ENCODE assay signal across 1 cellular context in the genomic region with DNA sequence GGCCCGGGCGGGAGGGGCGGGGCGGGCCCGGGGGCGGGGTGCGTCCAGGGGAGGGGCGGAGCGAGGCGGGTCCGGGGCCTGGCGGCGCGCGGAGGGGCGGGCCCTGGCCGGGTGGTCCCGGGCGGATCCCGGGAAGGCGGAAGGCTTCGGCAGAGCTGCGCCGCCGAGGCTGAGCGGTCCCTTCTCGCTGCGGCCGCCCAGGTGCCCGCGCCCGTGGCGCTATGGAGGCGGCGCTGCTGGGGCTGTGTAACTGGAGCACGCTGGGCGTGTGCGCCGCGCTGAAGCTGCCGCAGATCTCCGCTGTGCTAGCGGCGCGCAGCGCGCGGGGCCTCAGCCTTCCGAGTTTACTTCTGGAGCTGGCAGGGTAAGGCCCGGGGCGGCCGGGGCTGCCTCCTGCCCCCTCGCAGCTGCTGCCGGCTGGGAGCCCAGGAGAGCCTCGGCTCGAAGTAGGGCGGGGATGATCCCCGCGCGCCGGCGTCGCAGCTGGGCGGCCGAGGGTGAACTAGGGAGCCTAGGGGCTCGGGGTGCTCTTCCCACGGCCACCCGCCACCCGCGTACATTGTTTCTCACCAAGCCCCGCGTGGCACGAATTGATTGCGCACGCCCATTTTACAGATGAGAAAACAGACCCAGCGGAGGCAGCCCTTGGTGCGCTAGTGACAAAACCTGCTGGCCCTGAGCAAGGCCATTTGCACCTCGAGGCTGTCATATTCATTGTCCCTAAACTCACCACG.
TF ChIP-seq lines count a peak whose summit lies in the region.

A gene (plus strand): TSS at position 142 of the 734 bp plus-strand sequence. CDS start 80 bp downstream, at position 222.

TF ChIP-seq in K562, 482 proteins besides CTCF, POLR2A, EP300 and RAD21 (continued from another document and continues in another):
- TF ChIP-seq, protein P1, sequence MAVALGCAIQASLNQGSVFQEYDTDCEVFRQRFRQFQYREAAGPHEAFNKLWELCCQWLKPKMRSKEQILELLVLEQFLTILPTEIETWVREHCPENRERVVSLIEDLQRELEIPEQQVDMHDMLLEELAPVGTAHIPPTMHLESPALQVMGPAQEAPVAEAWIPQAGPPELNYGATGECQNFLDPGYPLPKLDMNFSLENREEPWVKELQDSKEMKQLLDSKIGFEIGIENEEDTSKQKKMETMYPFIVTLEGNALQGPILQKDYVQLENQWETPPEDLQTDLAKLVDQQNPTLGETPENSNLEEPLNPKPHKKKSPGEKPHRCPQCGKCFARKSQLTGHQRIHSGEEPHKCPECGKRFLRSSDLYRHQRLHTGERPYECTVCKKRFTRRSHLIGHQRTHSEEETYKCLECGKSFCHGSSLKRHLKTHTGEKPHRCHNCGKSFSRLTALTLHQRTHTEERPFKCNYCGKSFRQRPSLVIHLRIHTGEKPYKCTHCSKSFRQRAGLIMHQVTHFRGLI (CRISPR knock-in tag; IDR thresholded peaks at IDR 0.05) = no peak
- TF ChIP-seq, protein P2, sequence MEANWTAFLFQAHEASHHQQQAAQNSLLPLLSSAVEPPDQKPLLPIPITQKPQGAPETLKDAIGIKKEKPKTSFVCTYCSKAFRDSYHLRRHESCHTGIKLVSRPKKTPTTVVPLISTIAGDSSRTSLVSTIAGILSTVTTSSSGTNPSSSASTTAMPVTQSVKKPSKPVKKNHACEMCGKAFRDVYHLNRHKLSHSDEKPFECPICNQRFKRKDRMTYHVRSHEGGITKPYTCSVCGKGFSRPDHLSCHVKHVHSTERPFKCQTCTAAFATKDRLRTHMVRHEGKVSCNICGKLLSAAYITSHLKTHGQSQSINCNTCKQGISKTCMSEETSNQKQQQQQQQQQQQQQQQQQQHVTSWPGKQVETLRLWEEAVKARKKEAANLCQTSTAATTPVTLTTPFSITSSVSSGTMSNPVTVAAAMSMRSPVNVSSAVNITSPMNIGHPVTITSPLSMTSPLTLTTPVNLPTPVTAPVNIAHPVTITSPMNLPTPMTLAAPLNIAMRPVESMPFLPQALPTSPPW (CRISPR knock-in tag; IDR thresholded peaks at IDR 0.05) = peak; percentile 73
- TF ChIP-seq HDGF (IDR thresholded peaks at IDR 0.05) (no peak), FOSL1 (tag; conservative IDR thresholded peaks at IDR 0.05) (no peak), BHLHE40 (IDR thresholded peaks at IDR 0.05; ENCODE audit: low read length) (0 out of 2 replicates have a peak, but pooled peaks have one; percentile 15), ZFX (CRISPR knock-in tag; IDR thresholded peaks at IDR 0.05) (peak; percentile 86), TCFL5 (CRISPR knock-in tag; conservative IDR thresholded peaks at IDR 0.05) (no peak), NELFE (IDR thresholded peaks at IDR 0.05; ENCODE audit: insufficient read depth, insufficient read length) (no peak), PRMT5 (CRISPR knock-in tag; IDR thresholded peaks at IDR 0.05) (no peak), PHB (CRISPR knock-in tag; IDR thresholded peaks at IDR 0.05) (no peak), HDAC3 (IDR thresholded peaks at IDR 0.05; ENCODE audit: borderline replicate concordance, partially characterized antibody) (no peak), ZSCAN29 (IDR thresholded peaks at IDR 0.05) (no peak), SP1 (CRISPR knock-in tag; IDR thresholded peaks at IDR 0.05) (peak; percentile 35; the same call in 1 of the 2 replicates), NR4A1 (CRISPR knock-in tag; IDR thresholded peaks at IDR 0.05) (peak; percentile 91; the same call in 1 of the 2 replicates), NR4A1 (tag; IDR thresholded peaks at IDR 0.05) (0 out of 2 replicates have a peak, but pooled peaks have one; percentile 41), SMARCA5 (IDR thresholded peaks at IDR 0.05) (peak; percentile 68; the same call in 1 of the 2 replicates), KAT2B (IDR thresholded peaks at IDR 0.05; ENCODE audit: low read depth, low read length) (no peak), RHOXF2B (CRISPR knock-in tag; conservative IDR thresholded peaks at IDR 0.05) (no peak), CHD1 (IDR thresholded peaks at IDR 0.05; ENCODE audit: low read length) (peak; percentile 39), ATF7 (IDR thresholded peaks at IDR 0.05) (peak; percentile 52; the same call in 1 of the 2 replicates), GATAD2B (IDR thresholded peaks at IDR 0.05; ENCODE audit: borderline replicate concordance) (peak; percentile 50; the same call in 1 of the 2 replicates), SRSF3 (IDR thresholded peaks at IDR 0.05; ENCODE audit: insufficient read depth, low read length) (no peak), PHF20 (IDR thresholded peaks at IDR 0.05; ENCODE audit: partially characterized antibody) (peak; percentile 44), MYC (IDR thresholded peaks at IDR 0.05; ENCODE audit: low read depth, low read length) (peak; percentile 74; the same call in 1 of the 2 replicates), MYC (CRISPR knock-in tag; IDR thresholded peaks at IDR 0.05; ENCODE audit: borderline replicate concordance, low read depth) (no peak), ZNF263 (CRISPR knock-in tag; IDR thresholded peaks at IDR 0.05; ENCODE audit: borderline replicate concordance) (peak; percentile 18; the same call in 1 of the 2 replicates), ZNF12 (CRISPR knock-in tag; IDR thresholded peaks at IDR 0.05) (0 out of 2 replicates have a peak, but pooled peaks have one; percentile 61)
- TF ChIP-seq, protein P3, sequence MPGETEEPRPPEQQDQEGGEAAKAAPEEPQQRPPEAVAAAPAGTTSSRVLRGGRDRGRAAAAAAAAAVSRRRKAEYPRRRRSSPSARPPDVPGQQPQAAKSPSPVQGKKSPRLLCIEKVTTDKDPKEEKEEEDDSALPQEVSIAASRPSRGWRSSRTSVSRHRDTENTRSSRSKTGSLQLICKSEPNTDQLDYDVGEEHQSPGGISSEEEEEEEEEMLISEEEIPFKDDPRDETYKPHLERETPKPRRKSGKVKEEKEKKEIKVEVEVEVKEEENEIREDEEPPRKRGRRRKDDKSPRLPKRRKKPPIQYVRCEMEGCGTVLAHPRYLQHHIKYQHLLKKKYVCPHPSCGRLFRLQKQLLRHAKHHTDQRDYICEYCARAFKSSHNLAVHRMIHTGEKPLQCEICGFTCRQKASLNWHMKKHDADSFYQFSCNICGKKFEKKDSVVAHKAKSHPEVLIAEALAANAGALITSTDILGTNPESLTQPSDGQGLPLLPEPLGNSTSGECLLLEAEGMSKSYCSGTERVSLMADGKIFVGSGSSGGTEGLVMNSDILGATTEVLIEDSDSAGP (CRISPR knock-in tag; IDR thresholded peaks at IDR 0.05) = no peak
- TF ChIP-seq, protein P4, sequence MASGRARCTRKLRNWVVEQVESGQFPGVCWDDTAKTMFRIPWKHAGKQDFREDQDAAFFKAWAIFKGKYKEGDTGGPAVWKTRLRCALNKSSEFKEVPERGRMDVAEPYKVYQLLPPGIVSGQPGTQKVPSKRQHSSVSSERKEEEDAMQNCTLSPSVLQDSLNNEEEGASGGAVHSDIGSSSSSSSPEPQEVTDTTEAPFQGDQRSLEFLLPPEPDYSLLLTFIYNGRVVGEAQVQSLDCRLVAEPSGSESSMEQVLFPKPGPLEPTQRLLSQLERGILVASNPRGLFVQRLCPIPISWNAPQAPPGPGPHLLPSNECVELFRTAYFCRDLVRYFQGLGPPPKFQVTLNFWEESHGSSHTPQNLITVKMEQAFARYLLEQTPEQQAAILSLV (tag; IDR thresholded peaks at IDR 0.05) = no peak
- TF ChIP-seq, protein P5, sequence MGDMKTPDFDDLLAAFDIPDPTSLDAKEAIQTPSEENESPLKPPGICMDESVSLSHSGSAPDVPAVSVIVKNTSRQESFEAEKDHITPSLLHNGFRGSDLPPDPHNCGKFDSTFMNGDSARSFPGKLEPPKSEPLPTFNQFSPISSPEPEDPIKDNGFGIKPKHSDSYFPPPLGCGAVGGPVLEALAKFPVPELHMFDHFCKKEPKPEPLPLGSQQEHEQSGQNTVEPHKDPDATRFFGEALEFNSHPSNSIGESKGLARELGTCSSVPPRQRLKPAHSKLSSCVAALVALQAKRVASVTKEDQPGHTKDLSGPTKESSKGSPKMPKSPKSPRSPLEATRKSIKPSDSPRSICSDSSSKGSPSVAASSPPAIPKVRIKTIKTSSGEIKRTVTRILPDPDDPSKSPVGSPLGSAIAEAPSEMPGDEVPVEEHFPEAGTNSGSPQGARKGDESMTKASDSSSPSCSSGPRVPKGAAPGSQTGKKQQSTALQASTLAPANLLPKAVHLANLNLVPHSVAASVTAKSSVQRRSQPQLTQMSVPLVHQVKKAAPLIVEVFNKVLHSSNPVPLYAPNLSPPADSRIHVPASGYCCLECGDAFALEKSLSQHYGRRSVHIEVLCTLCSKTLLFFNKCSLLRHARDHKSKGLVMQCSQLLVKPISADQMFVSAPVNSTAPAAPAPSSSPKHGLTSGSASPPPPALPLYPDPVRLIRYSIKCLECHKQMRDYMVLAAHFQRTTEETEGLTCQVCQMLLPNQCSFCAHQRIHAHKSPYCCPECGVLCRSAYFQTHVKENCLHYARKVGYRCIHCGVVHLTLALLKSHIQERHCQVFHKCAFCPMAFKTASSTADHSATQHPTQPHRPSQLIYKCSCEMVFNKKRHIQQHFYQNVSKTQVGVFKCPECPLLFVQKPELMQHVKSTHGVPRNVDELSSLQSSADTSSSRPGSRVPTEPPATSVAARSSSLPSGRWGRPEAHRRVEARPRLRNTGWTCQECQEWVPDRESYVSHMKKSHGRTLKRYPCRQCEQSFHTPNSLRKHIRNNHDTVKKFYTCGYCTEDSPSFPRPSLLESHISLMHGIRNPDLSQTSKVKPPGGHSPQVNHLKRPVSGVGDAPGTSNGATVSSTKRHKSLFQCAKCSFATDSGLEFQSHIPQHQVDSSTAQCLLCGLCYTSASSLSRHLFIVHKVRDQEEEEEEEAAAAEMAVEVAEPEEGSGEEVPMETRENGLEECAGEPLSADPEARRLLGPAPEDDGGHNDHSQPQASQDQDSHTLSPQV (IDR thresholded peaks at IDR 0.05) = 0 out of 2 replicates have a peak, but pooled peaks have one; percentile 22
- TF ChIP-seq, protein P6, sequence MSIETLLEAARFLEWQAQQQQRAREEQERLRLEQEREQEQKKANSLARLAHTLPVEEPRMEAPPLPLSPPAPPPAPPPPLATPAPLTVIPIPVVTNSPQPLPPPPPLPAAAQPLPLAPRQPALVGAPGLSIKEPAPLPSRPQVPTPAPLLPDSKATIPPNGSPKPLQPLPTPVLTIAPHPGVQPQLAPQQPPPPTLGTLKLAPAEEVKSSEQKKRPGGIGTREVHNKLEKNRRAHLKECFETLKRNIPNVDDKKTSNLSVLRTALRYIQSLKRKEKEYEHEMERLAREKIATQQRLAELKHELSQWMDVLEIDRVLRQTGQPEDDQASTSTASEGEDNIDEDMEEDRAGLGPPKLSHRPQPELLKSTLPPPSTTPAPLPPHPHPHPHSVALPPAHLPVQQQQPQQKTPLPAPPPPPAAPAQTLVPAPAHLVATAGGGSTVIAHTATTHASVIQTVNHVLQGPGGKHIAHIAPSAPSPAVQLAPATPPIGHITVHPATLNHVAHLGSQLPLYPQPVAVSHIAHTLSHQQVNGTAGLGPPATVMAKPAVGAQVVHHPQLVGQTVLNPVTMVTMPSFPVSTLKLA (conservative IDR thresholded peaks at IDR 0.05) = peak; percentile 13 to 57; a peak in 2 of 4 replicates
- TF ChIP-seq, protein P7, sequence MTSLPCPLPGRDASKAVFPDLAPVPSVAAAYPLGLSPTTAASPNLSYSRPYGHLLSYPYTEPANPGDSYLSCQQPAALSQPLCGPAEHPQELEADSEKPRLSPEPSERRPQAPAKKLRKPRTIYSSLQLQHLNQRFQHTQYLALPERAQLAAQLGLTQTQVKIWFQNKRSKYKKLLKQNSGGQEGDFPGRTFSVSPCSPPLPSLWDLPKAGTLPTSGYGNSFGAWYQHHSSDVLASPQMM (CRISPR knock-in tag; IDR thresholded peaks at IDR 0.05) = no peak
- TF ChIP-seq, protein P8, sequence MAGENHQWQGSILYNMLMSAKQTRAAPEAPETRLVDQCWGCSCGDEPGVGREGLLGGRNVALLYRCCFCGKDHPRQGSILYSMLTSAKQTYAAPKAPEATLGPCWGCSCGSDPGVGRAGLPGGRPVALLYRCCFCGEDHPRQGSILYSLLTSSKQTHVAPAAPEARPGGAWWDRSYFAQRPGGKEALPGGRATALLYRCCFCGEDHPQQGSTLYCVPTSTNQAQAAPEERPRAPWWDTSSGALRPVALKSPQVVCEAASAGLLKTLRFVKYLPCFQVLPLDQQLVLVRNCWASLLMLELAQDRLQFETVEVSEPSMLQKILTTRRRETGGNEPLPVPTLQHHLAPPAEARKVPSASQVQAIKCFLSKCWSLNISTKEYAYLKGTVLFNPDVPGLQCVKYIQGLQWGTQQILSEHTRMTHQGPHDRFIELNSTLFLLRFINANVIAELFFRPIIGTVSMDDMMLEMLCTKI (IDR thresholded peaks at IDR 0.05; ENCODE audit: partially characterized antibody) = no peak
- TF ChIP-seq, protein P9, sequence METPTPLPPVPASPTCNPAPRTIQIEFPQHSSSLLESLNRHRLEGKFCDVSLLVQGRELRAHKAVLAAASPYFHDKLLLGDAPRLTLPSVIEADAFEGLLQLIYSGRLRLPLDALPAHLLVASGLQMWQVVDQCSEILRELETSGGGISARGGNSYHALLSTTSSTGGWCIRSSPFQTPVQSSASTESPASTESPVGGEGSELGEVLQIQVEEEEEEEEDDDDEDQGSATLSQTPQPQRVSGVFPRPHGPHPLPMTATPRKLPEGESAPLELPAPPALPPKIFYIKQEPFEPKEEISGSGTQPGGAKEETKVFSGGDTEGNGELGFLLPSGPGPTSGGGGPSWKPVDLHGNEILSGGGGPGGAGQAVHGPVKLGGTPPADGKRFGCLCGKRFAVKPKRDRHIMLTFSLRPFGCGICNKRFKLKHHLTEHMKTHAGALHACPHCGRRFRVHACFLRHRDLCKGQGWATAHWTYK (CRISPR knock-in tag; IDR thresholded peaks at IDR 0.05) = no peak
- TF ChIP-seq, protein P10, sequence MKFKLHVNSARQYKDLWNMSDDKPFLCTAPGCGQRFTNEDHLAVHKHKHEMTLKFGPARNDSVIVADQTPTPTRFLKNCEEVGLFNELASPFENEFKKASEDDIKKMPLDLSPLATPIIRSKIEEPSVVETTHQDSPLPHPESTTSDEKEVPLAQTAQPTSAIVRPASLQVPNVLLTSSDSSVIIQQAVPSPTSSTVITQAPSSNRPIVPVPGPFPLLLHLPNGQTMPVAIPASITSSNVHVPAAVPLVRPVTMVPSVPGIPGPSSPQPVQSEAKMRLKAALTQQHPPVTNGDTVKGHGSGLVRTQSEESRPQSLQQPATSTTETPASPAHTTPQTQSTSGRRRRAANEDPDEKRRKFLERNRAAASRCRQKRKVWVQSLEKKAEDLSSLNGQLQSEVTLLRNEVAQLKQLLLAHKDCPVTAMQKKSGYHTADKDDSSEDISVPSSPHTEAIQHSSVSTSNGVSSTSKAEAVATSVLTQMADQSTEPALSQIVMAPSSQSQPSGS (CRISPR knock-in tag; IDR thresholded peaks at IDR 0.05) = no peak
- TF ChIP-seq, protein P11, sequence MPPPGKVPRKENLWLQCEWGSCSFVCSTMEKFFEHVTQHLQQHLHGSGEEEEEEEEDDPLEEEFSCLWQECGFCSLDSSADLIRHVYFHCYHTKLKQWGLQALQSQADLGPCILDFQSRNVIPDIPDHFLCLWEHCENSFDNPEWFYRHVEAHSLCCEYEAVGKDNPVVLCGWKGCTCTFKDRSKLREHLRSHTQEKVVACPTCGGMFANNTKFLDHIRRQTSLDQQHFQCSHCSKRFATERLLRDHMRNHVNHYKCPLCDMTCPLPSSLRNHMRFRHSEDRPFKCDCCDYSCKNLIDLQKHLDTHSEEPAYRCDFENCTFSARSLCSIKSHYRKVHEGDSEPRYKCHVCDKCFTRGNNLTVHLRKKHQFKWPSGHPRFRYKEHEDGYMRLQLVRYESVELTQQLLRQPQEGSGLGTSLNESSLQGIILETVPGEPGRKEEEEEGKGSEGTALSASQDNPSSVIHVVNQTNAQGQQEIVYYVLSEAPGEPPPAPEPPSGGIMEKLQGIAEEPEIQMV (tag; conservative IDR thresholded peaks at IDR 0.05; ENCODE audit: low read depth) = no peak
- TF ChIP-seq, protein P12, sequence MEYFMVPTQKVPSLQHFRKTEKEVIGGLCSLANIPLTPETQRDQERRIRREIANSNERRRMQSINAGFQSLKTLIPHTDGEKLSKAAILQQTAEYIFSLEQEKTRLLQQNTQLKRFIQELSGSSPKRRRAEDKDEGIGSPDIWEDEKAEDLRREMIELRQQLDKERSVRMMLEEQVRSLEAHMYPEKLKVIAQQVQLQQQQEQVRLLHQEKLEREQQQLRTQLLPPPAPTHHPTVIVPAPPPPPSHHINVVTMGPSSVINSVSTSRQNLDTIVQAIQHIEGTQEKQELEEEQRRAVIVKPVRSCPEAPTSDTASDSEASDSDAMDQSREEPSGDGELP (CRISPR knock-in tag; IDR thresholded peaks at IDR 0.05; ENCODE audit: borderline replicate concordance) = peak; percentile 87; the same call in 1 of the 2 replicates
